Comparison of ENCODE assay signal across 20 cellular contexts in genomic region chr17:39658346-39658745, GRCh38. TPM values are rescaled to one million over a fixed set of nuclear protein-coding genes. Genes with fewer than 3 reads are reported as not detected.
"Had no signal": no experiment of that assay in that cellular context is flagged by ENCODE, and none has a peak within 500 bp of the region (broad histone marks: within the 10 kb centered on the region; RNA-seq: fewer than 3 reads in every experiment).

No MANE protein-coding gene starts in this region.

- H3K9me3 ChIP-seq: adrenal gland, ovary, suprapubic skin had no signal

- H3K4me3 Mint-ChIP-seq: activated CD4-positive, alpha-beta T cell treated with anti-CD3 and anti-CD28 coated beads for 36 hours; activated CD8-positive, alpha-beta T cell treated with anti-CD3 and anti-CD28 coated beads, Interleukin-2, amount 10 ng/mL, durations not matched to agents 7 days and 5 days; endodermal cell; neural crest cell; type B pancreatic cell had no signal

- DNase-seq: activated CD4-positive, alpha-beta T cell treated with anti-CD3 and anti-CD28 coated beads for 36 hours; activated CD8-positive, alpha-beta memory T cell treated with anti-CD3 and anti-CD28 coated beads, Interleukin-2, amount 50 U/mL, for 48 hours; activated CD8-positive, alpha-beta T cell treated with anti-CD3 and anti-CD28 coated beads, Interleukin-2, amount 10 ng/mL, durations not matched to agents 7 days and 5 days; activated naive CD4-positive, alpha-beta T cell; central memory CD4-positive, alpha-beta T cell; cortex of kidney; endodermal cell; erythroblast; glutamatergic neuron; mesendoderm; ovary; T-helper 9 cell had no signal

- H3K27ac ChIP-seq: suprapubic skin, VCaP had no signal

- H3K27me3 ChIP-seq: adrenal gland, ovary, suprapubic skin had no signal

- H3K4me3 ChIP-seq: adrenal gland, ovary, skin epidermis, suprapubic skin had no signal

- ATAC-seq: activated CD4-positive, alpha-beta T cell treated with anti-CD3 and anti-CD28 coated beads for 36 hours; activated CD8-positive, alpha-beta T cell treated with anti-CD3 and anti-CD28 coated beads, Interleukin-2, amount 10 ng/mL, durations not matched to agents 7 days and 5 days; left lobe of liver had no signal

- H3K27me3 Mint-ChIP-seq: activated CD4-positive, alpha-beta T cell treated with anti-CD3 and anti-CD28 coated beads for 36 hours; type B pancreatic cell had no signal

- H3K36me3 ChIP-seq: ovary had no signal

- H3K27ac Mint-ChIP-seq: activated CD4-positive, alpha-beta T cell treated with anti-CD3 and anti-CD28 coated beads for 36 hours; activated CD8-positive, alpha-beta T cell treated with anti-CD3 and anti-CD28 coated beads, Interleukin-2, amount 10 ng/mL, durations not matched to agents 7 days and 5 days; endodermal cell; type B pancreatic cell had no signal

- H3K36me3 Mint-ChIP-seq: type B pancreatic cell had no signal

- H3K9me3 Mint-ChIP-seq: endodermal cell, neural crest cell, type B pancreatic cell had no signal

RNA-seq across cellular contexts. Expression of gene PNMT, which starts 9.9 kb away (rescaled TPM):
- total RNA-seq: activated CD4-positive, alpha-beta T cell treated with anti-CD3 and anti-CD28 coated beads for 36 hours; activated CD8-positive, alpha-beta T cell treated with anti-CD3 and anti-CD28 coated beads, Interleukin-2, amount 10 ng/mL, durations not matched to agents 7 days and 5 days; SK-MEL-5 had no signal

RNA-seq across cellular contexts. Expression of gene PPP1R1B, which starts 31.6 kb away (rescaled TPM):
- total RNA-seq: activated CD8-positive, alpha-beta T cell treated with anti-CD3 and anti-CD28 coated beads, Interleukin-2, amount 10 ng/mL, durations not matched to agents 7 days and 5 days; neural crest cell had no signal
